ENCODE assay signal across 27 cellular contexts in the genomic region with DNA sequence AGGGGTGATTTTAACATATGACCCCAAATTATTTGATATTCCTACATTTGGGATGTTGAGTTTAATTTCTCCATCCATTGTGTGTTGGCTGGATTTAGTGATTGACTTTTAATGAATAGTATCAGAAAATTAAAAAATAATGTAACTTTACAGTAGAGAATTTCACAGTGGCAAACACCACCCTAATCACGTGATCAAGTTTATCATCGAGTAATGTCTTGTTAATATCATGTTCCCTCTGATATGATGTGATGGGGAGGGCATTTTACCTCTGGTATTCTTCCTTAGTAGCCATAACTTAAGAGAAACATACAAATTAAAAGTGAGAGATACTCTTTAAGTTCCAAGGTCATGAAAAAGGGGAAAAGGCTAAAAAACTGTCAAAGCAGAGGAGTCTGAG.
"Had no signal": no experiment of that assay in that cellular context is flagged by ENCODE, and none has a peak within 500 bp of the region (broad histone marks: within the 10 kb centered on the region; RNA-seq: fewer than 3 reads in every experiment).

No MANE protein-coding gene starts in this region.

- H3K9me3 ChIP-seq: testis, thoracic aorta, thyroid gland, tibial artery, tibial nerve, transverse colon, upper lobe of right lung, uterus, vagina had no signal

- H3K4me3 ChIP-seq: stomach, suprapubic skin, testis, thoracic aorta, thyroid gland, tibial artery, tibial nerve, transverse colon, upper lobe of left lung, upper lobe of right lung, uterus, vagina had no signal

- H3K36me3 ChIP-seq: stomach, suprapubic skin, thoracic aorta, thyroid gland, tibial artery, tibial nerve, transverse colon, upper lobe of left lung, upper lobe of right lung, uterus, vagina had no signal

- H3K27me3 ChIP-seq: stomach, suprapubic skin, testis, thyroid gland, tibial artery, tibial nerve, transverse colon, upper lobe of left lung, upper lobe of right lung, uterus, vagina had no signal

- H3K4me1 ChIP-seq: stomach, suprapubic skin, testis, thyroid gland, tibial artery, tibial nerve, transverse colon, upper lobe of left lung, upper lobe of right lung, uterus, vagina had no signal

- DNase-seq: stimulated activated CD4-positive, alpha-beta T cell treated with anti-CD3 and anti-CD28 coated beads, Interleukin-2, amount 100 ng/mL, for 48 hours; stimulated activated CD4-positive, alpha-beta T cell treated with anti-CD3 and anti-CD28 coated beads, Interleukin-4, amount 100 ng/mL, for 1 hour; stimulated activated CD4-positive, alpha-beta T cell treated with anti-CD3 and anti-CD28 coated beads, Interleukin-4, amount 100 ng/mL, for 24 hours; stimulated activated CD4-positive, alpha-beta T cell treated with anti-CD3 and anti-CD28 coated beads, Interleukin-4, amount 100 ng/mL, for 4 hours; stimulated activated CD8-positive, alpha-beta memory T cell treated with anti-CD3 and anti-CD28 coated beads, Interleukin-4, amount 100 ng/mL, for 48 hours; stimulated activated naive B cell treated with anti-CD40 and anti-IgM and Interleukin-4, amounts not matched to agents 10 μg/mL and 1 μg/mL and 100 μg/mL, for 72 hours; stimulated activated naive CD4-positive, alpha-beta T cell; stimulated activated naive CD4-positive, alpha-beta T cell treated with Interleukin-2 at 50 U/mL for 16 hours; stimulated activated naive CD8-positive, alpha-beta T cell treated with anti-CD3 and anti-CD28 coated beads, Interleukin-15, amount 100 ng/mL, for 72 hours; stimulated activated naive CD8-positive, alpha-beta T cell treated with anti-CD3 and anti-CD28 coated beads, Interleukin-15, Interleukin-2, amounts not matched to agents 100 U/mL and 50 U/mL, for 24 hours; stomach; substantia nigra; testis; thyroid gland; tibial artery; transverse colon; trophoblast cell; upper lobe of left lung; upper lobe of right lung; uterus had no signal

- ATAC-seq: stimulated activated effector memory CD8-positive, alpha-beta T cell treated with anti-CD3 and anti-CD28 coated beads, Interleukin-12 subunit alpha, Interleukin-12 subunit beta, amount 100 ng/mL, for 72 hours; stimulated activated memory B cell treated with anti-CD40 and anti-IgM and Interleukin-4, amounts not matched to agents 10 μg/mL and 1 μg/mL and 100 μg/mL, for 72 hours; stimulated activated naive B cell treated with anti-CD40 and anti-IgM and Interleukin-4, amounts not matched to agents 10 μg/mL and 1 μg/mL and 100 μg/mL, for 72 hours; stimulated activated naive CD8-positive, alpha-beta T cell treated with anti-CD3 and anti-CD28 coated beads, Interleukin-15, amount 100 ng/mL, for 72 hours; stimulated activated naive CD8-positive, alpha-beta T cell treated with anti-CD3 and anti-CD28 coated beads, Interleukin-15, Interleukin-2, amounts not matched to agents 100 U/mL and 50 U/mL, for 24 hours; upper lobe of right lung had no signal

- FAIRE-seq: urothelium cell line had no signal

- H3K27ac ChIP-seq: stomach, suprapubic skin, testis, thoracic aorta, thyroid gland, tibial artery, tibial nerve, transverse colon, upper lobe of left lung, upper lobe of right lung, uterus, vagina had no signal
